14 cellular contexts compared by ENCODE assay signal in the genomic region with DNA sequence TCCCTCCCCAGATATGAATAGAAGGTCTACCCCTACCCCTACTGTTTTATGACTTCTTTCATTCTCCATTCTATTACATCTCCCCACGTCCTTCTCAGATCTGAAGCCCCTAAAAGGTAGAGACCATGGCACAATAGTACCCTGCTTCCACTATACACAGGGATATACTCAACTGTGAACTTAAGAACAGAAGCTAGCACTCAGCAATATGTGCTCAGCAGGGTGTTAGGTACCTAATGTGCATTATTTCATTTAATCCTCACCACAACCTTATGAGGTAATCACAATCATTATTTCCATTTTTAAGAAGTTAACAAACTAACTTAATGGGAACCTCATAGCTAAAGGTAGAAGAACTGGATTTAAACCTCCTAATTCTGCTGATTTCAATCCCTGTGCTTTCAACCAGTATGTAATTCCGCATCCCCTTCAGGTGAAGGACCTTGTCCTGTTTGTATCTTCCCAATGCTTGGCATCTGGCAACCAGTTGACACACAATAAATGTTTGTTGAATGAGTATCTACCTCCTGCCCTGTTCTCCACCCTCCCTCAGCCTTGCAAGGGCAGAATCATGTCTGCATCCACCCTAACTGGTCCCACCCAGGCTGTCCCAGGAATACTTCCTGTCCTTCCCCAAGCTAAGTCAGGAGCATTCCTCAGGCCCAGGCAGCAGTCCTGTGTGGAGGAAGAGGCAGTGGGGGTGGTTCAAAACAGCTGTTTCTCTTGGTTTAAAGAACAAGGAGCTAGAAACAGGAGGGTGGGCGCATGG. TPM values are rescaled to one million over a fixed set of nuclear protein-coding genes. Genes with fewer than 3 reads are reported as not detected.
DNase-seq lines count a peak whose midpoint lies in the region; ATAC-seq and TF ChIP-seq lines count a peak whose summit lies in the region.
"Had no signal": no experiment of that assay in that cellular context is flagged by ENCODE, and none has a peak within 500 bp of the region (broad histone marks: within the 10 kb centered on the region; RNA-seq: fewer than 3 reads in every experiment).

No MANE protein-coding gene starts in this region.

- H3K27ac ChIP-seq in MM.1S (ENCODE audit: low read length) (no peak overlapping the region), duodenal mucosa (ENCODE audit: low read depth, low read length) (no peak overlapping the region)
- H3K27ac ChIP-seq: gastrocnemius medialis had no signal

- H3K4me3 Mint-ChIP-seq in Calu3 (ENCODE audit: low read depth, unreplicated experiment), result peak overlapping the region; percentile 16
- peak overlapping the region; percentile 98 for H3K4me3 Mint-ChIP-seq in natural killer cell treated with Interleukin-12 subunit alpha and Interleukin-12 subunit beta and Interleukin-15 and Interleukin-18, amount 100 ng/mL, for 72 hours

- H3K4me1 Mint-ChIP-seq in Calu3 (ENCODE audit: low read depth, unreplicated experiment), result peaks cover 38% of the 10 kb centered on the region
- peaks cover 98 to 99% of the 10 kb centered on the region in 2 donors for H3K4me1 Mint-ChIP-seq in natural killer cell treated with Interleukin-12 subunit alpha and Interleukin-12 subunit beta and Interleukin-15 and Interleukin-18, amount 100 ng/mL, for 72 hours (ENCODE audit: low read depth in 2 of 2)

- intact Hi-C loops in Calu3 (cut with micrococcal nuclease; ENCODE audit: unreplicated experiment), result no loop called here

- no peaks in the 10 kb centered on the region for H3F3A ChIP-seq in MM.1S (ENCODE audit: insufficient read depth, low read length)

- H3K9ac ChIP-seq in MM.1S (ENCODE audit: low read length), result no peak overlapping the region
- H3K9ac ChIP-seq in duodenal mucosa (ENCODE audit: low read depth in 1 of 2, low read length in 2 of 2), result peak overlapping the region; percentile 8 to 14
- H3K9ac ChIP-seq: SK-N-SH had no signal

- no peaks in the 10 kb centered on the region for H3K79me2 ChIP-seq in MM.1S (ENCODE audit: low read length)

- TF ChIP-seq CTCF in Calu3 (IDR thresholded peaks at IDR 0.05; ENCODE audit: unreplicated experiment) (no peak), MM.1S (IDR thresholded peaks at IDR 0.05; ENCODE audit: low read length) (no peak)

- H4K20me1 ChIP-seq in MM.1S (ENCODE audit: insufficient read depth, low read length), result no peaks in the 10 kb centered on the region

- no peaks in the 10 kb centered on the region for H3K9me3 Mint-ChIP-seq in Calu3 (ENCODE audit: low read depth, unreplicated experiment)
- no peaks in the 10 kb centered on the region for H3K9me3 Mint-ChIP-seq in natural killer cell treated with Interleukin-12 subunit alpha and Interleukin-12 subunit beta and Interleukin-15 and Interleukin-18, amount 100 ng/mL, for 72 hours

- CTCF ChIA-PET in Calu3 (lab: Charles Lee), result no interaction called here

- H3K9me3 ChIP-seq in MM.1S (replicated peaks; ENCODE audit: insufficient read depth, low read length) (no peaks in the 10 kb centered on the region), duodenal mucosa (ENCODE audit: control insufficient read depth in 1 of 2, low read length in 2 of 2) (no peaks in the 10 kb centered on the region)
- H3K9me3 ChIP-seq: gastrocnemius medialis, SK-N-SH had no signal

- H3K27me3 Mint-ChIP-seq in Calu3 (ENCODE audit: unreplicated experiment), result no peaks in the 10 kb centered on the region
- no peaks in the 10 kb centered on the region for H3K27me3 Mint-ChIP-seq in natural killer cell treated with Interleukin-12 subunit alpha and Interleukin-12 subunit beta and Interleukin-15 and Interleukin-18, amount 100 ng/mL, for 72 hours

- peaks cover 23% of the 10 kb centered on the region for H3K36me3 Mint-ChIP-seq in Calu3 (ENCODE audit: insufficient read depth, unreplicated experiment)
- H3K36me3 Mint-ChIP-seq in natural killer cell treated with Interleukin-12 subunit alpha and Interleukin-12 subunit beta and Interleukin-15 and Interleukin-18, amount 100 ng/mL, for 72 hours, result peaks cover 72% of the 10 kb centered on the region

- H3K27me3 ChIP-seq in MM.1S (replicated peaks; ENCODE audit: insufficient read depth, low read length) (no peaks in the 10 kb centered on the region), duodenal mucosa (ENCODE audit: control insufficient read depth in 1 of 2, insufficient read depth in 2 of 2, low read length in 2 of 2) (no peaks in the 10 kb centered on the region)
- H3K27me3 ChIP-seq: gastrocnemius medialis had no signal

- ATAC-seq in natural killer cell treated with Interleukin-12 subunit alpha and Interleukin-12 subunit beta and Interleukin-15 and Interleukin-18, amount 100 ng/mL, for 72 hours, result peak in 1 of 2 donors; percentile 55
- ATAC-seq in GM21786 (IDR thresholded peaks at IDR 0.05; ENCODE audit: unreplicated experiment) (no peak), HG03108 (IDR thresholded peaks at IDR 0.05; ENCODE audit: unreplicated experiment) (no peak), GM18870 (IDR thresholded peaks at IDR 0.05; ENCODE audit: unreplicated experiment) (no peak)

- peak overlapping the region; percentile 18; the same call in 1 of the 2 replicates for H3K4me2 ChIP-seq in MM.1S (ENCODE audit: low read depth, low read length)
- H3K4me2 ChIP-seq: SK-N-SH had no signal

- BruUV-seq in Calu3 (replicated peaks; lab: Mats Ljungman, UMichigan), result no TSS peak

- no peak overlapping the region for H2AFZ ChIP-seq in MM.1S (ENCODE audit: low read length)

- H3K36me3 ChIP-seq in MM.1S (replicated peaks; ENCODE audit: insufficient read depth, low read length) (no peaks in the 10 kb centered on the region), duodenal mucosa (ENCODE audit: control insufficient read depth in 1 of 2, insufficient read depth in 2 of 2, low read length in 2 of 2) (peaks cover 57 to 79% of the 10 kb centered on the region in 2 donors)

- H3K9me2 ChIP-seq in MM.1S (replicated peaks; ENCODE audit: insufficient read depth, low read length), result no peaks in the 10 kb centered on the region
- H3K9me2 ChIP-seq: SK-N-SH had no signal

- H3K27ac Mint-ChIP-seq in Calu3 (ENCODE audit: unreplicated experiment), result no peak overlapping the region
- H3K27ac Mint-ChIP-seq in natural killer cell treated with Interleukin-12 subunit alpha and Interleukin-12 subunit beta and Interleukin-15 and Interleukin-18, amount 100 ng/mL, for 72 hours, result peak overlapping the region; percentile 94 to 99

- DNase-seq in Calu3, result no peak
- DNase-seq in MM.1S, result no peak
- no peak for DNase-seq in natural killer cell treated with Interleukin-12 subunit alpha and Interleukin-12 subunit beta and Interleukin-15 and Interleukin-18, amount 100 ng/mL, for 72 hours (ENCODE audit: low spot score)
- no peak for DNase-seq in stimulated activated CD8-positive, alpha-beta memory T cell treated with anti-CD3 and anti-CD28 coated beads, Interleukin-4, amount 100 ng/mL, for 48 hours
- DNase-seq: gastrocnemius medialis, NCI-H526, right cardiac atrium, SK-N-SH had no signal

- H3K4me3 ChIP-seq in MM.1S (ENCODE audit: low read length), result no peak overlapping the region
- no peak overlapping the region for H3K4me3 ChIP-seq in duodenal mucosa (ENCODE audit: low read depth in 1 of 2, low read length in 2 of 2)
- H3K4me3 ChIP-seq: gastrocnemius medialis had no signal

- H3K4me1 ChIP-seq in MM.1S (ENCODE audit: low read length) (peaks cover 8% of the 10 kb centered on the region), duodenal mucosa (ENCODE audit: control insufficient read depth in 1 of 2, insufficient read depth in 2 of 2, low read length in 2 of 2) (peaks cover 57 to 65% of the 10 kb centered on the region in 2 donors)

RNA-seq across cellular contexts. Expression of gene DENND2D, which starts 6.5 kb away (rescaled TPM):
- total RNA-seq in Calu3 (2022), result 11.8 and 20.0 TPM in 2 replicates
- total RNA-seq in natural killer cell treated with Interleukin-12 subunit alpha and Interleukin-12 subunit beta and Interleukin-15 and Interleukin-18, amount 100 ng/mL, for 72 hours, result 100 to 1,000 TPM; 103 to 118 TPM

RNA-seq across cellular contexts. Expression of gene CHI3L2, which starts 33.6 kb away (rescaled TPM):
- total RNA-seq in Calu3 (2022), result 0.52 TPM in 1 of 2 replicates, not detected in the other
- total RNA-seq in natural killer cell treated with Interleukin-12 subunit alpha and Interleukin-12 subunit beta and Interleukin-15 and Interleukin-18, amount 100 ng/mL, for 72 hours, result 10 to 100 TPM in 1 of 2 donors, 1 to 10 TPM in 1; 4.3 to 30.6 TPM
- total RNA-seq: cerebellum, H1 had no signal

RNA-seq across cellular contexts. Expression of gene CEPT1, which starts 53.9 kb away (rescaled TPM):
- 24.7 and 26.8 TPM in 2 replicates for total RNA-seq in Calu3 (2022)
- total RNA-seq in natural killer cell treated with Interleukin-12 subunit alpha and Interleukin-12 subunit beta and Interleukin-15 and Interleukin-18, amount 100 ng/mL, for 72 hours, result 10 to 100 TPM; 34.5 to 41.6 TPM

RNA-seq across cellular contexts. Expression of gene DRAM2, which starts 54.0 kb away (rescaled TPM):
- total RNA-seq in Calu3 (2022), result 23.2 and 25.4 TPM in 2 replicates
- total RNA-seq in natural killer cell treated with Interleukin-12 subunit alpha and Interleukin-12 subunit beta and Interleukin-15 and Interleukin-18, amount 100 ng/mL, for 72 hours, result 10 to 100 TPM; 22.5 to 25.7 TPM
